1 cellular context compared by ENCODE assay signal in the genomic region with DNA sequence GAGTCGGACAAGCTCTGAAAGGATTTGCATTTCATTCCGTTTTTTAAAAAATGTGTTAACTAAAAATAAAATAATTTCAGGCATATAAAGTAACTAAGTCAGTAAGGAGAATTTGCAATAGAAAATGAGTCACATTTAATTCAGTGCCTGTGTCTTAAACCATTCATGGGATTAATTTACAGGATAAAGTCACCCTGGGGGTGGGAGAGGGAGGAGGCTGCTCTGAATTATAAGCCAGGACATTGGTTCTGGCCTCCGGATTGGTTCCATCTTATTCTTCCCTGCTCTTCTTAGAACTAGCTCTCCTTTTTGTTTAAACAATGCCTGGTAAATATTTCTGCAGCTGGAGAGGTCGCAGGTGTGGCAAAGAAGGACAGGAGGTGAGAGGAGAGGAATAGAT.
TF ChIP-seq lines count a peak whose summit lies in the region.

No MANE protein-coding gene starts in this region.

TF ChIP-seq in H1, 55 proteins besides CTCF, POLR2A, EP300 and RAD21:
- no peak for TF ChIP-seq SIX5 (IDR thresholded peaks at IDR 0.05; ENCODE audit: low read depth, low read length)
- TF ChIP-seq ZNF274 (IDR thresholded peaks at IDR 0.05; ENCODE audit: borderline replicate concordance, extremely low read depth, low read length) = no peak
